ENCODE assay signal across 18 cellular contexts in the genomic region with DNA sequence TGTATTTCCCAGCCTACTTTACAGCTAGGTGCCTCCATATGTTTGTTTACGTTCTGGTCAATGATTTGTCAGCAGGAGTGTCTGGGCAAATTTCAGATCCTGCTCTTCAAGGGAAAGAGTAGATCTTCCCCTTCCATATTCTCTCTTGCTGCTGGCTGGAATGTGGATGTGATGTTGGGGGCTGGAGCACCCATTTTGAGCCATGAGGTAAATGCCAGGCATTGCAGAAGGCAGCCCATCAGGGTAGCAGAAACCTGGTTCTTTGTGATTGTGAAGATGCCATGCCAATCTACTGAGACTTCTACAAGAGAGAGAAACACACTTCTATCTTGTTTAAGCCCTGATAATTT. TPM values are rescaled to one million over a fixed set of nuclear protein-coding genes. Genes with fewer than 3 reads are reported as not detected.
DNase-seq lines count a peak whose midpoint lies in the region; ATAC-seq and TF ChIP-seq lines count a peak whose summit lies in the region.
"Had no signal": no experiment of that assay in that cellular context is flagged by ENCODE, and none has a peak within 500 bp of the region (broad histone marks: within the 10 kb centered on the region; RNA-seq: fewer than 3 reads in every experiment).

No MANE protein-coding gene starts in this region.

- TF ChIP-seq CTCF in CD4-positive, alpha-beta T cell (IDR thresholded peaks at IDR 0.05), result no peak

- H3K4me1 Mint-ChIP-seq in activated CD4-positive, alpha-beta T cell treated with anti-CD3 and anti-CD28 coated beads for 36 hours, result peaks cover 89% of the 10 kb centered on the region
- peaks cover 95% of the 10 kb centered on the region for H3K4me1 Mint-ChIP-seq in CD4-positive, alpha-beta T cell (ENCODE audit: low read depth)
- H3K4me1 Mint-ChIP-seq in activated CD4-positive, alpha-beta memory T cell treated with anti-CD3 and anti-CD28 coated beads for 36 hours (ENCODE audit: low read depth), result peaks cover 86% of the 10 kb centered on the region
- peaks cover 91 to 94% of the 10 kb centered on the region in 2 donors for H3K4me1 Mint-ChIP-seq in immature natural killer cell

- H3K27ac ChIP-seq in CD4-positive, alpha-beta T cell (ENCODE audit: low read depth, low read length), result no peak overlapping the region

- CTCF ChIA-PET in activated CD4-positive, alpha-beta T cell treated with anti-CD3 and anti-CD28 coated beads for 36 hours (lab: Charles Lee), result interaction anchor here (0.6 to 6.7 kb wide), 4 partner anchors 12 to 134 kb away, joined by 3 to 32 read pairs (median 3); no protein-coding TSS in a partner anchor
- CTCF ChIA-PET in CD4-positive, alpha-beta T cell (lab: Charles Lee), result interaction anchor here (1.2 kb wide), 1 partner anchor 10 kb away, joined by 4 read pairs; no protein-coding TSS in a partner anchor
- CTCF ChIA-PET in activated CD4-positive, alpha-beta memory T cell treated with anti-CD3 and anti-CD28 coated beads for 36 hours (lab: Charles Lee), result interaction anchor here (0.6 to 2.3 kb wide), 5 partner anchors 25 to 376 kb away, joined by 3 to 7 read pairs (median 6); no protein-coding TSS in a partner anchor

- peak overlapping the region; percentile 88 for H3K27ac Mint-ChIP-seq in activated CD4-positive, alpha-beta T cell treated with anti-CD3 and anti-CD28 coated beads for 36 hours
- H3K27ac Mint-ChIP-seq in CD4-positive, alpha-beta T cell, result peak overlapping the region; percentile 97
- peak overlapping the region; percentile 91 for H3K27ac Mint-ChIP-seq in activated CD4-positive, alpha-beta memory T cell treated with anti-CD3 and anti-CD28 coated beads for 36 hours
- peak overlapping the region; percentile 96 to 100 (median 100) for H3K27ac Mint-ChIP-seq in immature natural killer cell
- H3K27ac Mint-ChIP-seq: brain, H9 had no signal

- H3K36me3 Mint-ChIP-seq in activated CD4-positive, alpha-beta T cell treated with anti-CD3 and anti-CD28 coated beads for 36 hours (ENCODE audit: low read depth), result peaks cover 15% of the 10 kb centered on the region
- peaks cover 58% of the 10 kb centered on the region for H3K36me3 Mint-ChIP-seq in CD4-positive, alpha-beta T cell (ENCODE audit: low read depth)
- peaks cover 3% of the 10 kb centered on the region for H3K36me3 Mint-ChIP-seq in activated CD4-positive, alpha-beta memory T cell treated with anti-CD3 and anti-CD28 coated beads for 36 hours
- peaks cover 14 to 26% (median 14%) of the 10 kb centered on the region in 3 donors for H3K36me3 Mint-ChIP-seq in immature natural killer cell
- H3K36me3 Mint-ChIP-seq: brain had no signal

- no peaks in the 10 kb centered on the region for H3K27me3 ChIP-seq in CD4-positive, alpha-beta T cell (ENCODE audit: control insufficient read depth, insufficient read depth, low read length)

- H3K4me3 Mint-ChIP-seq in activated CD4-positive, alpha-beta T cell treated with anti-CD3 and anti-CD28 coated beads for 36 hours, result no peak overlapping the region
- H3K4me3 Mint-ChIP-seq in CD4-positive, alpha-beta T cell, result peak overlapping the region; percentile 60
- H3K4me3 Mint-ChIP-seq in activated CD4-positive, alpha-beta memory T cell treated with anti-CD3 and anti-CD28 coated beads for 36 hours, result no peak overlapping the region
- no peak overlapping the region for H3K4me3 Mint-ChIP-seq in immature natural killer cell
- H3K4me3 Mint-ChIP-seq: H9 had no signal

- H3K9me3 ChIP-seq in CD4-positive, alpha-beta T cell (ENCODE audit: control insufficient read depth, low read length), result no peaks in the 10 kb centered on the region

- intact Hi-C loops in activated CD4-positive, alpha-beta T cell treated with anti-CD3 and anti-CD28 coated beads for 36 hours (cut with DNase I, micrococcal nuclease), result loop anchor here (1.0 to 2.0 kb wide), 6 partner anchors 34 to 135 kb away; no protein-coding TSS in a partner anchor
- intact Hi-C loops in CD4-positive, alpha-beta T cell (cut with DNase I, micrococcal nuclease), result loop anchor here in 1 of 2 experiments (2.0 kb wide), 1 partner anchor 15 kb away; no protein-coding TSS in a partner anchor
- intact Hi-C loops in activated CD4-positive, alpha-beta memory T cell treated with anti-CD3 and anti-CD28 coated beads for 36 hours (cut with micrococcal nuclease), result loop anchor here (1.0 to 2.0 kb wide), 4 partner anchors 37 to 77 kb away; no protein-coding TSS in a partner anchor

- peaks cover 2% of the 10 kb centered on the region for H3K9me3 Mint-ChIP-seq in activated CD4-positive, alpha-beta T cell treated with anti-CD3 and anti-CD28 coated beads for 36 hours (ENCODE audit: low read depth)
- no peaks in the 10 kb centered on the region for H3K9me3 Mint-ChIP-seq in CD4-positive, alpha-beta T cell
- H3K9me3 Mint-ChIP-seq in activated CD4-positive, alpha-beta memory T cell treated with anti-CD3 and anti-CD28 coated beads for 36 hours, result peaks cover 3% of the 10 kb centered on the region
- no peaks in the 10 kb centered on the region for H3K9me3 Mint-ChIP-seq in immature natural killer cell

- POLR2A ChIA-PET in activated CD4-positive, alpha-beta T cell treated with anti-CD3 and anti-CD28 coated beads for 36 hours (lab: Charles Lee), result interaction anchor here (1.0 to 1.8 kb wide), 3 partner anchors 23 to 41 kb away, joined by 4 to 8 read pairs (median 5); no protein-coding TSS in a partner anchor
- POLR2A ChIA-PET in CD4-positive, alpha-beta T cell (lab: Charles Lee), result interaction anchor here (9.5 kb wide), 1 partner anchor 24 kb away, joined by 227 read pairs; the partner anchor contains the start of gene RUNX1
- POLR2A ChIA-PET in activated CD4-positive, alpha-beta memory T cell treated with anti-CD3 and anti-CD28 coated beads for 36 hours (lab: Charles Lee), result interaction anchor here (0.6 to 8.0 kb wide), 8 partner anchors 14 to 136 kb away, joined by 3 to 83 read pairs (median 27); no protein-coding TSS in a partner anchor

- DNase-seq in activated CD4-positive, alpha-beta T cell treated with anti-CD3 and anti-CD28 coated beads for 36 hours, result peak; percentile 4
- no peak for DNase-seq in activated CD4-positive, alpha-beta T cell treated with anti-CD3 and anti-CD28 coated beads, Interleukin-2, amount 50 U/mL, for 4 hours
- DNase-seq in CD4-positive, alpha-beta T cell, result no peak
- no peak for DNase-seq in activated CD4-positive, alpha-beta memory T cell treated with anti-CD3 and anti-CD28 coated beads for 36 hours
- DNase-seq in immature natural killer cell (no peak), glomerular visceral epithelial cell (ENCODE audit: extremely low spot score) (no peak), NCI-H187 (lab: John Stamatoyannopoulos, UW) (no peak), NCI-H146 treated with DMSO at 0.1 percent for 48 hours (lab: John Stamatoyannopoulos, UW; ENCODE audit: unreplicated experiment) (no peak)
- DNase-seq: C1 segment of cervical spinal cord, DMS153, H9, Karpas-422, mammary epithelial cell, NCI-H1048, NCI-H2081 treated with DMSO at 0.1 percent for 48 hours, NCI-H524 treated with DMSO at 0.1 percent for 48 hours, right cardiac atrium had no signal

- ATAC-seq in activated CD4-positive, alpha-beta T cell treated with anti-CD3 and anti-CD28 coated beads for 36 hours, result no peak
- no peak for ATAC-seq in CD4-positive, alpha-beta T cell (ENCODE audit: poor library complexity)
- ATAC-seq: right cardiac atrium had no signal

- no peaks in the 10 kb centered on the region for H3K27me3 Mint-ChIP-seq in activated CD4-positive, alpha-beta T cell treated with anti-CD3 and anti-CD28 coated beads for 36 hours
- H3K27me3 Mint-ChIP-seq in CD4-positive, alpha-beta T cell, result no peaks in the 10 kb centered on the region
- H3K27me3 Mint-ChIP-seq in activated CD4-positive, alpha-beta memory T cell treated with anti-CD3 and anti-CD28 coated beads for 36 hours, result no peaks in the 10 kb centered on the region
- H3K27me3 Mint-ChIP-seq in immature natural killer cell (ENCODE audit: low read depth in 3 of 3), result peaks cover 4 to 20% (median 8%) of the 10 kb centered on the region in 3 donors

RNA-seq across cellular contexts. Expression of gene RUNX1, which starts 25.1 kb away (rescaled TPM):
- 10 to 100 TPM; 49.5 to 58.8 TPM for total RNA-seq in activated CD4-positive, alpha-beta T cell treated with anti-CD3 and anti-CD28 coated beads for 36 hours
- 10 to 100 TPM; 71.7 to 74.3 TPM for total RNA-seq in CD4-positive, alpha-beta T cell
- total RNA-seq in activated CD4-positive, alpha-beta memory T cell treated with anti-CD3 and anti-CD28 coated beads for 36 hours, result 10 to 100 TPM; 50.6 to 55.8 TPM
- 10 to 100 TPM in 2 of 3 donors, 1 to 10 TPM in 1; 6.2 to 25.2 (median 10.6) TPM for polyA plus RNA-seq in immature natural killer cell
